12 cellular contexts compared by ENCODE assay signal in the genomic region with DNA sequence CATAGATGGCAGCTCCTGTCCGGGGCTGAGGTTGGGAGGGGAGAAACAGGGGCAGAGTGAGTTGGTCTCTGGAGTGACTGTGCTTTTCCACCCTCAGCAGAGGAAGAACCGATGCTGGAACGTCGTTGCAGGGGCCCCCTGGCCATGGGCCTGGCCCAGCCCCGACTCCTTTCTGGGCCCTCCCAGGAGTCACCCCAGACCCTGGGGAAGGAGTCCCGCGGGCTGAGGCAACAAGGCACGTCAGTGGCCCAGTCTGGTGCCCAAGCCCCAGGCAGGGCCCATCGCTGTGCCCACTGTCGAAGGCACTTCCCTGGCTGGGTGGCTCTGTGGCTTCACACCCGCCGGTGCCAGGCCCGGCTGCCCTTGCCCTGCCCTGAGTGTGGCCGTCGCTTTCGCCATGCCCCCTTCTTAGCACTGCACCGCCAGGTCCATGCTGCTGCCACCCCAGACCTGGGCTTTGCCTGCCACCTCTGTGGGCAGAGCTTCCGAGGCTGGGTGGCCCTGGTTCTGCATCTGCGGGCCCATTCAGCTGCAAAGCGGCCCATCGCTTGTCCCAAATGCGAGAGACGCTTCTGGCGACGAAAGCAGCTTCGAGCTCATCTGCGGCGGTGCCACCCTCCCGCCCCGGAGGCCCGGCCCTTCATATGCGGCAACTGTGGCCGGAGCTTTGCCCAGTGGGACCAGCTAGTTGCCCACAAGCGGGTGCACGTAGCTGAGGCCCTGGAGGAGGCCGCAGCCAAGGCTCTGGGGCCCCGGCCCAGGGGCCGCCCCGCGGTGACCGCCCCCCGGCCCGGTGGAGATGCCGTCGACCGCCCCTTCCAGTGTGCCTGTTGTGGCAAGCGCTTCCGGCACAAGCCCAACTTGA. TPM values are rescaled to one million over a fixed set of nuclear protein-coding genes. Genes with fewer than 3 reads are reported as not detected.
DNase-seq lines count a peak whose midpoint lies in the region; ATAC-seq, FAIRE-seq and TF ChIP-seq lines count a peak whose summit lies in the region.
"Had no signal": no experiment of that assay in that cellular context is flagged by ENCODE, and none has a peak within 500 bp of the region (broad histone marks: within the 10 kb centered on the region; RNA-seq: fewer than 3 reads in every experiment).

No MANE protein-coding gene starts in this region.

- no peak for FAIRE-seq in GM12891 (lab: Jason Lieb, UNC)
- FAIRE-seq: GM18507 had no signal

- TF ChIP-seq POLR2A in GM12891 (IDR thresholded peaks at IDR 0.05; ENCODE audit: low read depth, low read length), result 0 out of 2 replicates have a peak, but pooled peaks have one; percentile 23

- no peak overlapping the region for H3K27ac Mint-ChIP-seq in WTC11
- peak overlapping the region in 7 of 10 donors; percentile 15 to 97 (median 91) for H3K27ac Mint-ChIP-seq in naive thymus-derived CD8-positive, alpha-beta T cell

- no peak for DNase-seq in GM12891 (ENCODE audit: insufficient read length, low spot score)
- DNase-seq in WTC11 (ENCODE audit: low spot score), result peak; percentile 11
- no peak for DNase-seq in naive thymus-derived CD8-positive, alpha-beta T cell
- DNase-seq in NOMO-1 treated with dmso at 0.1 percent for 144 hours (lab: John Stamatoyannopoulos, UW; ENCODE audit: unreplicated experiment), result no peak
- no peak for DNase-seq in NCI-H446 treated with DMSO at 0.1 percent for 48 hours (lab: John Stamatoyannopoulos, UW)
- DNase-seq: activated CD4-positive, alpha-beta T cell treated with anti-CD3 and anti-CD28 coated beads, Interleukin-2, amount 10 ng/mL, durations not matched to agents 7 days and 5 days; body of pancreas; NCI-H187 treated with DMSO at 0.1 percent for 48 hours; ovary; SHP77 had no signal

- POLR2A ChIA-PET in WTC11 (lab: Charles Lee), result interaction anchor here (0.9 to 2.1 kb wide), 3 partner anchors 9 to 35 kb away, joined by 3 to 14 read pairs (median 5); a partner anchor contains a TSS
- POLR2A ChIA-PET in naive thymus-derived CD8-positive, alpha-beta T cell (lab: Charles Lee), result interaction anchor here (3.5 to 7.3 kb wide), 2 partner anchors 15 to 34 kb away, joined by 41 to 96 read pairs; a partner anchor contains a TSS

- no peak for ATAC-seq in WTC11
- no peak for ATAC-seq in naive thymus-derived CD8-positive, alpha-beta T cell
- ATAC-seq in HG03196 (IDR thresholded peaks at IDR 0.05; ENCODE audit: unreplicated experiment), result no peak
- ATAC-seq: body of pancreas had no signal

- no peak for TF ChIP-seq CTCF in WTC11 (IDR thresholded peaks at IDR 0.05)

- H3K4me1 Mint-ChIP-seq in WTC11, result peaks cover 62% of the 10 kb centered on the region
- peaks cover 27 to 67% (median 62%) of the 10 kb centered on the region in 4 donors for H3K4me1 Mint-ChIP-seq in naive thymus-derived CD8-positive, alpha-beta T cell

- CTCF ChIA-PET in WTC11 (lab: Charles Lee), result interaction anchor here (1.0 kb wide), 1 partner anchor 9 kb away, joined by 3 read pairs; no protein-coding TSS in a partner anchor

- H3K36me3 Mint-ChIP-seq in WTC11, result peaks cover 32% of the 10 kb centered on the region
- peaks cover 0 to 26% (median 0%) of the 10 kb centered on the region in 3 donors for H3K36me3 Mint-ChIP-seq in naive thymus-derived CD8-positive, alpha-beta T cell

- H3K4me3 Mint-ChIP-seq in WTC11, result no peak overlapping the region
- H3K4me3 Mint-ChIP-seq in naive thymus-derived CD8-positive, alpha-beta T cell, result peak overlapping the region in 2 of 10 donors; percentile 89 to 96

- H3K9me3 Mint-ChIP-seq in WTC11, result no peaks in the 10 kb centered on the region
- no peaks in the 10 kb centered on the region for H3K9me3 Mint-ChIP-seq in naive thymus-derived CD8-positive, alpha-beta T cell
- H3K9me3 Mint-ChIP-seq: activated CD4-positive, alpha-beta T cell treated with anti-CD3 and anti-CD28 coated beads, Interleukin-2, amount 10 ng/mL, durations not matched to agents 7 days and 5 days had no signal

- no peaks in the 10 kb centered on the region for H3K27me3 Mint-ChIP-seq in WTC11 (ENCODE audit: low read depth)
- no peaks in the 10 kb centered on the region for H3K27me3 Mint-ChIP-seq in naive thymus-derived CD8-positive, alpha-beta T cell
- H3K27me3 Mint-ChIP-seq: activated CD4-positive, alpha-beta T cell treated with anti-CD3 and anti-CD28 coated beads, Interleukin-2, amount 10 ng/mL, durations not matched to agents 7 days and 5 days had no signal

TF ChIP-seq in GM12891, 5 proteins besides CTCF, POLR2A, EP300 and RAD21:
- 0 out of 2 replicates have a peak, but pooled peaks have one; percentile 27 for TF ChIP-seq POLR2AphosphoS5 (IDR thresholded peaks at IDR 0.05; ENCODE audit: low read depth, low read length)
- no peak for TF ChIP-seq TAF1 (IDR thresholded peaks at IDR 0.05; ENCODE audit: low read depth, low read length)
TF ChIP-seq in GM12891: peak in this region for 1.

TF ChIP-seq in WTC11, 78 proteins besides CTCF, POLR2A, EP300 and RAD21:
- TF ChIP-seq NFE2L1 (CRISPR knock-in tag; IDR thresholded peaks at IDR 0.05) (no peak), SMAD4 (CRISPR knock-in tag; IDR thresholded peaks at IDR 0.05) (no peak), ZNF138 (CRISPR knock-in tag; conservative IDR thresholded peaks at IDR 0.05) (no peak)
- TF ChIP-seq, protein P1, sequence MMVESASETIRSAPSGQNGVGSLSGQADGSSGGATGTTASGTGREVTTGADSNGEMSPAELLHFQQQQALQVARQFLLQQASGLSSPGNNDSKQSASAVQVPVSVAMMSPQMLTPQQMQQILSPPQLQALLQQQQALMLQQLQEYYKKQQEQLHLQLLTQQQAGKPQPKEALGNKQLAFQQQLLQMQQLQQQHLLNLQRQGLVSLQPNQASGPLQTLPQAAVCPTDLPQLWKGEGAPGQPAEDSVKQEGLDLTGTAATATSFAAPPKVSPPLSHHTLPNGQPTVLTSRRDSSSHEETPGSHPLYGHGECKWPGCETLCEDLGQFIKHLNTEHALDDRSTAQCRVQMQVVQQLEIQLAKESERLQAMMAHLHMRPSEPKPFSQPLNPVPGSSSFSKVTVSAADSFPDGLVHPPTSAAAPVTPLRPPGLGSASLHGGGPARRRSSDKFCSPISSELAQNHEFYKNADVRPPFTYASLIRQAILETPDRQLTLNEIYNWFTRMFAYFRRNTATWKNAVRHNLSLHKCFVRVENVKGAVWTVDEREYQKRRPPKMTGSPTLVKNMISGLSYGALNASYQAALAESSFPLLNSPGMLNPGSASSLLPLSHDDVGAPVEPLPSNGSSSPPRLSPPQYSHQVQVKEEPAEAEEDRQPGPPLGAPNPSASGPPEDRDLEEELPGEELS (CRISPR knock-in tag; IDR thresholded peaks at IDR 0.05), result no peak
TF ChIP-seq in WTC11: peak in this region for 0.

RNA-seq across cellular contexts. Expression of a gene that starts 2.7 kb away (rescaled TPM):
- polyA plus RNA-seq in GM12891 (2012; ENCODE audit: low read depth, missing spikeins), result 94.0 TPM
- total RNA-seq in WTC11 (2021), result 105 to 130 TPM (median 112 TPM) in 3 replicates
- total RNA-seq in naive thymus-derived CD8-positive, alpha-beta T cell, result 100 to 1,000 TPM; 104 to 108 TPM
- polyA plus RNA-seq in naive thymus-derived CD8-positive, alpha-beta T cell, result 10 to 100 TPM; 39.8 to 73.0 (median 49.8) TPM

RNA-seq across cellular contexts. Expression of a gene that starts 7.8 kb away (rescaled TPM):
- 9.7 TPM for polyA plus RNA-seq in GM12891 (2012; ENCODE audit: low read depth, missing spikeins)
- total RNA-seq in WTC11 (2021), result 24.1 to 26.6 TPM (median 25.4 TPM) in 3 replicates
- 1 to 10 TPM; 5.6 to 5.9 TPM for total RNA-seq in naive thymus-derived CD8-positive, alpha-beta T cell
- polyA plus RNA-seq in naive thymus-derived CD8-positive, alpha-beta T cell, result 1 to 10 TPM; 1.5 to 7.6 (median 3.1) TPM

RNA-seq across cellular contexts. Expression of a gene that starts 29.9 kb away (rescaled TPM):
- 27.0 TPM for polyA plus RNA-seq in GM12891 (2012; ENCODE audit: low read depth, missing spikeins)
- total RNA-seq in WTC11 (2021), result 193 to 230 TPM (median 197 TPM) in 3 replicates
- under 1 TPM in 1 of 2 experiments, not detected in 1; 0.29 TPM for total RNA-seq in naive thymus-derived CD8-positive, alpha-beta T cell
- not detected for polyA plus RNA-seq in naive thymus-derived CD8-positive, alpha-beta T cell
- total RNA-seq: activated CD4-positive, alpha-beta T cell treated with anti-CD3 and anti-CD28 coated beads, Interleukin-2, amount 10 ng/mL, durations not matched to agents 7 days and 5 days had no signal

RNA-seq across cellular contexts. Expression of a gene that starts 48.0 kb away (rescaled TPM):
- polyA plus RNA-seq in GM12891 (2012; ENCODE audit: low read depth, missing spikeins), result 3.9 TPM
- 0.96 to 1.5 TPM (median 1.4 TPM) in 3 replicates for total RNA-seq in WTC11 (2021)
- 10 to 100 TPM in 1 of 2 experiments, 1 to 10 TPM in 1; 9.8 to 12.8 TPM for total RNA-seq in naive thymus-derived CD8-positive, alpha-beta T cell
- 1 to 10 TPM; 2.1 to 4.6 (median 3.5) TPM for polyA plus RNA-seq in naive thymus-derived CD8-positive, alpha-beta T cell

RNA-seq across cellular contexts. Expression of a gene that starts 48.2 kb away (rescaled TPM):
- 27.7 TPM for polyA plus RNA-seq in GM12891 (2012; ENCODE audit: low read depth, missing spikeins)
- total RNA-seq in WTC11 (2021), result 27.7 to 33.3 TPM (median 32.7 TPM) in 3 replicates
- total RNA-seq in naive thymus-derived CD8-positive, alpha-beta T cell, result 10 to 100 TPM; 13.8 to 16.0 TPM
- 10 to 100 TPM; 17.8 to 34.3 (median 33.5) TPM for polyA plus RNA-seq in naive thymus-derived CD8-positive, alpha-beta T cell

Comparison
In these comparisons a context has a peak if more than half of its experiments do, and no peak if none do; other contexts are left out.
1. RNA of a gene that starts 29.9 kb away (total RNA-seq): 193 to 230 TPM in WTC11; 0.29 TPM in naive thymus-derived CD8-positive, alpha-beta T cell; every median in the first group is over 100 times any median in the second.